17 cellular contexts compared by ENCODE assay signal in genomic region chr1:110112656-110113055, GRCh38. TPM values are rescaled to one million over a fixed set of nuclear protein-coding genes. Genes with fewer than 3 reads are reported as not detected.
A peak's percentile ranks its signal among the peaks of the same experiment; 100 is the strongest.
DNase-seq lines count a peak whose midpoint lies in the region; ATAC-seq lines count a peak whose summit lies in the region.
"Had no signal": no experiment of that assay in that cellular context is flagged by ENCODE, and none has a peak within 500 bp of the region (broad histone marks: within the 10 kb centered on the region; RNA-seq: fewer than 3 reads in every experiment).

No MANE protein-coding gene starts in this region.

- no peak for ATAC-seq in GM21576 (IDR thresholded peaks at IDR 0.05; ENCODE audit: unreplicated experiment)
- ATAC-seq: GM23338 had no signal

- DNase-seq in DMS 273 (lab: John Stamatoyannopoulos, UW; ENCODE audit: unreplicated experiment) (peak; percentile 44), DMS 273 treated with DMSO at 0.1 percent for 48 hours (lab: John Stamatoyannopoulos, UW) (no peak), COR-L47 (lab: John Stamatoyannopoulos, UW) (peak; percentile 41), NCI-H2196 (lab: John Stamatoyannopoulos, UW; ENCODE audit: unreplicated experiment) (peak; percentile 73), SHP77 treated with DMSO at 0.1 percent for 48 hours (lab: John Stamatoyannopoulos, UW) (peak; percentile 62), dermis blood vessel endothelial cell (no peak), NCI-H1092 treated with DMSO at 0.1 percent for 48 hours (lab: John Stamatoyannopoulos, UW) (no peak)
- DNase-seq: DMS79, HFFc6, KBM-7, NCI-H1092, NCI-H2081, NCI-H526 treated with DMSO at 0.1 percent for 48 hours had no signal

RNA-seq across cellular contexts. Expression of gene UBL4B, which starts 0.4 kb away (rescaled TPM):
- total RNA-seq in dermis blood vessel endothelial cell, result not detected in 2 replicates
- total RNA-seq: GM23338; M059J; T-helper 2 cell treated with Interferon-gamma antibody and Interleukin-4, amounts not matched to agents 100 ng/mL and 5 ng/mL, for 36 hours had no signal

RNA-seq across cellular contexts. Expression of gene SLC6A17, which starts 37.6 kb away (rescaled TPM):
- 0.51 and 0.84 TPM in 2 replicates for total RNA-seq in dermis blood vessel endothelial cell

RNA-seq across cellular contexts. Expression of gene ALX3, which starts 42.2 kb away (rescaled TPM):
- total RNA-seq in dermis blood vessel endothelial cell, result not detected in 2 replicates
- total RNA-seq: GM23338; M059J; T-helper 2 cell treated with Interferon-gamma antibody and Interleukin-4, amounts not matched to agents 100 ng/mL and 5 ng/mL, for 36 hours had no signal

Comparison
In these comparisons a context has a peak if more than half of its experiments do, and no peak if none do; other contexts are left out.
1. DNase-seq: peak in DMS 273 (single experiment), COR-L47 (single experiment), NCI-H2196 (single experiment) and SHP77 treated with DMSO at 0.1 percent for 48 hours (single experiment); none in DMS 273 treated with DMSO at 0.1 percent for 48 hours (single experiment), dermis blood vessel endothelial cell (single experiment) and NCI-H1092 treated with DMSO at 0.1 percent for 48 hours (single experiment).